15 cellular contexts compared by ENCODE assay signal in genomic region chr4:101284546-101284945, GRCh38.
A peak's percentile ranks its signal among the peaks of the same experiment; 100 is the strongest.
DNase-seq lines count a peak whose midpoint lies in the region; ATAC-seq and TF ChIP-seq lines count a peak whose summit lies in the region.
"Had no signal": no experiment of that assay in that cellular context is flagged by ENCODE, and none has a peak within 500 bp of the region (broad histone marks: within the 10 kb centered on the region; RNA-seq: fewer than 3 reads in every experiment).

No MANE protein-coding gene starts in this region.

- no peaks in the 10 kb centered on the region for H3K9me3 ChIP-seq in heart left ventricle

- POLR2A ChIA-PET in WTC11 (lab: Charles Lee) = no interaction called here

- no peaks in the 10 kb centered on the region for H3K9me3 Mint-ChIP-seq in Calu3 (ENCODE audit: low read depth, unreplicated experiment)
- no peaks in the 10 kb centered on the region for H3K9me3 Mint-ChIP-seq in WTC11
- no peaks in the 10 kb centered on the region for H3K9me3 Mint-ChIP-seq in natural killer cell treated with Interleukin-12 subunit alpha and Interleukin-12 subunit beta and Interleukin-15 and Interleukin-18, amount 100 ng/mL, for 72 hours
- H3K9me3 Mint-ChIP-seq: activated T-cell treated with anti-CD3 and anti-CD28 coated beads, Interleukin-2, amount 50 U/mL, for 72 hours; neural progenitor cell had no signal

- no peaks in the 10 kb centered on the region for H3K36me3 ChIP-seq in heart left ventricle
- H3K36me3 ChIP-seq: neural progenitor cell had no signal

- H3K27me3 ChIP-seq in heart left ventricle = no peaks in the 10 kb centered on the region
- H3K27me3 ChIP-seq: neural progenitor cell had no signal

- intact Hi-C loops in Calu3 (cut with micrococcal nuclease; ENCODE audit: unreplicated experiment) = no loop called here
- intact Hi-C loops in heart left ventricle (cut with DNase I) = loop anchor here in 2 of 10 donors (10.0 kb wide), 1 partner anchor 60 kb away; the partner anchor contains the start of gene PPP3CA (in 2 of the 2)

- no peak for DNase-seq in Calu3
- DNase-seq in WTC11 (ENCODE audit: low spot score) = no peak
- DNase-seq in fibroblast of peridontal ligament (ENCODE audit: extremely low read depth) = peak; percentile 23
- DNase-seq in natural killer cell treated with Interleukin-12 subunit alpha and Interleukin-12 subunit beta and Interleukin-15 and Interleukin-18, amount 100 ng/mL, for 72 hours (ENCODE audit: low spot score) = no peak
- DNase-seq in pons (ENCODE audit: low spot score) = no peak
- DNase-seq in activated CD4-positive, alpha-beta T cell treated with anti-CD3 and anti-CD28 coated beads, Interleukin-2, amount 50 U/mL, for 1 hour = no peak
- no peak for DNase-seq in heart left ventricle
- DNase-seq: activated CD4-positive, CD25-positive, alpha-beta regulatory T cell treated with anti-CD3 and anti-CD28 coated beads, Interleukin-2, amount 50 U/mL, for 72 hours; activated T-cell treated with anti-CD3 and anti-CD28 coated beads, Interleukin-2, amount 50 U/mL, for 72 hours; cerebellar nuclear complex; KBM-7; kidney glomerular epithelial cell; SW 1271 had no signal

- CTCF ChIA-PET in Calu3 (lab: Charles Lee) = no interaction called here
- CTCF ChIA-PET in WTC11 (lab: Charles Lee) = no interaction called here

- no peak for TF ChIP-seq POLR2A in heart left ventricle (IDR thresholded peaks at IDR 0.05)

- WGBS in heart left ventricle, 4 donors = 53 to 61% (median 58%) methylated on average over 1 of the region's 1 CpG

- TF ChIP-seq CTCF in Calu3 (IDR thresholded peaks at IDR 0.05; ENCODE audit: unreplicated experiment) = no peak
- no peak for TF ChIP-seq CTCF in WTC11 (IDR thresholded peaks at IDR 0.05)
- TF ChIP-seq CTCF in heart left ventricle (IDR thresholded peaks at IDR 0.05) = no peak

- H3K4me1 Mint-ChIP-seq in Calu3 (ENCODE audit: low read depth, unreplicated experiment) (peaks cover 36% of the 10 kb centered on the region), WTC11 (peaks cover 94% of the 10 kb centered on the region)
- peaks cover 49 to 68% of the 10 kb centered on the region in 2 donors for H3K4me1 Mint-ChIP-seq in natural killer cell treated with Interleukin-12 subunit alpha and Interleukin-12 subunit beta and Interleukin-15 and Interleukin-18, amount 100 ng/mL, for 72 hours (ENCODE audit: low read depth in 2 of 2)

- BruUV-seq in Calu3 (replicated peaks; lab: Mats Ljungman, UMichigan) = no TSS peak

- ATAC-seq in WTC11 = no peak
- no peak for ATAC-seq in natural killer cell treated with Interleukin-12 subunit alpha and Interleukin-12 subunit beta and Interleukin-15 and Interleukin-18, amount 100 ng/mL, for 72 hours
- no peak for ATAC-seq in HG03521 (IDR thresholded peaks at IDR 0.05; ENCODE audit: unreplicated experiment)
- no peak for ATAC-seq in heart left ventricle
- ATAC-seq: activated T-cell treated with anti-CD3 and anti-CD28 coated beads, Interleukin-2, amount 50 U/mL, for 72 hours had no signal

- H3K27me3 Mint-ChIP-seq in Calu3 (ENCODE audit: unreplicated experiment) (no peaks in the 10 kb centered on the region), WTC11 (ENCODE audit: low read depth) (no peaks in the 10 kb centered on the region)
- H3K27me3 Mint-ChIP-seq in natural killer cell treated with Interleukin-12 subunit alpha and Interleukin-12 subunit beta and Interleukin-15 and Interleukin-18, amount 100 ng/mL, for 72 hours = no peaks in the 10 kb centered on the region

- no peaks in the 10 kb centered on the region for H3K36me3 Mint-ChIP-seq in Calu3 (ENCODE audit: insufficient read depth, unreplicated experiment)
- no peaks in the 10 kb centered on the region for H3K36me3 Mint-ChIP-seq in WTC11
- H3K36me3 Mint-ChIP-seq in natural killer cell treated with Interleukin-12 subunit alpha and Interleukin-12 subunit beta and Interleukin-15 and Interleukin-18, amount 100 ng/mL, for 72 hours = no peaks in the 10 kb centered on the region
- H3K36me3 Mint-ChIP-seq: neural progenitor cell had no signal

- H3K4me3 Mint-ChIP-seq in Calu3 (ENCODE audit: low read depth, unreplicated experiment) (peak overlapping the region; percentile 4), WTC11 (no peak overlapping the region)
- H3K4me3 Mint-ChIP-seq in natural killer cell treated with Interleukin-12 subunit alpha and Interleukin-12 subunit beta and Interleukin-15 and Interleukin-18, amount 100 ng/mL, for 72 hours = peak overlapping the region; percentile 34
- H3K4me3 Mint-ChIP-seq: activated T-cell treated with anti-CD3 and anti-CD28 coated beads, Interleukin-2, amount 50 U/mL, for 72 hours; neural progenitor cell had no signal

- no peak overlapping the region for H3K4me3 ChIP-seq in heart left ventricle
- H3K4me3 ChIP-seq: neural progenitor cell had no signal

- peak overlapping the region in 1 of 12 donors; percentile 23 for H3K27ac ChIP-seq in heart left ventricle
- H3K27ac ChIP-seq: neural progenitor cell had no signal

- H3K27ac Mint-ChIP-seq in Calu3 (ENCODE audit: unreplicated experiment) (peak overlapping the region; percentile 48), WTC11 (peak overlapping the region; percentile 46; the same call in 1 of the 2 replicates)
- peak overlapping the region; percentile 8 to 91 for H3K27ac Mint-ChIP-seq in natural killer cell treated with Interleukin-12 subunit alpha and Interleukin-12 subunit beta and Interleukin-15 and Interleukin-18, amount 100 ng/mL, for 72 hours
- H3K27ac Mint-ChIP-seq: activated T-cell treated with anti-CD3 and anti-CD28 coated beads, Interleukin-2, amount 50 U/mL, for 72 hours; neural progenitor cell had no signal

- peaks cover 0 to 71% (median 36%) of the 10 kb centered on the region in 12 donors for H3K4me1 ChIP-seq in heart left ventricle

TF ChIP-seq in WTC11, 78 proteins besides CTCF, POLR2A, EP300 and RAD21 (continues in another document):
- TF ChIP-seq IRF2 (CRISPR knock-in tag; IDR thresholded peaks at IDR 0.05; ENCODE audit: borderline replicate concordance, low read depth) (no peak), USF1 (CRISPR knock-in tag; IDR thresholded peaks at IDR 0.05) (no peak), ZNF281 (CRISPR knock-in tag; IDR thresholded peaks at IDR 0.05) (no peak), ZNF263 (CRISPR knock-in tag; IDR thresholded peaks at IDR 0.05; ENCODE audit: low read depth) (no peak), ZNF532 (CRISPR knock-in tag; IDR thresholded peaks at IDR 0.05; ENCODE audit: borderline replicate concordance) (no peak)
